ENCODE assay signal across 1 cellular context in genomic region chr1:116508984-116509980, GRCh38.
TF ChIP-seq lines count a peak whose summit lies in the region.

No MANE protein-coding gene starts in this region.

TF ChIP-seq in HepG2, 621 proteins besides CTCF, POLR2A, EP300 and RAD21 (continued from another document and continues in another):
- 0 out of 2 replicates have a peak, but pooled peaks have one; percentile 25 for TF ChIP-seq THAP11 (CRISPR knock-in tag; IDR thresholded peaks at IDR 0.05)
- no peak for TF ChIP-seq ZNF563 (CRISPR knock-in tag; IDR thresholded peaks at IDR 0.05)
- TF ChIP-seq SPEN (CRISPR knock-in tag; IDR thresholded peaks at IDR 0.05; ENCODE audit: low read depth) = no peak
- TF ChIP-seq PHF8 (CRISPR knock-in tag; IDR thresholded peaks at IDR 0.05) = no peak
- TF ChIP-seq SUZ12 (IDR thresholded peaks at IDR 0.05; ENCODE audit: low read depth, low read length) = no peak
- TF ChIP-seq ZNF782 (CRISPR knock-in tag; IDR thresholded peaks at IDR 0.05; ENCODE audit: borderline replicate concordance) = no peak
- no peak for TF ChIP-seq SNAI1 (CRISPR knock-in tag; IDR thresholded peaks at IDR 0.05; ENCODE audit: borderline replicate concordance)
- no peak for TF ChIP-seq SAFB2 (CRISPR knock-in tag; IDR thresholded peaks at IDR 0.05; ENCODE audit: borderline replicate concordance, low read depth)
- no peak for TF ChIP-seq ZBTB49 (CRISPR knock-in tag; IDR thresholded peaks at IDR 0.05; ENCODE audit: borderline replicate concordance)
- TF ChIP-seq UBTF (CRISPR knock-in tag; IDR thresholded peaks at IDR 0.05) = no peak
- no peak for TF ChIP-seq SIN3B (IDR thresholded peaks at IDR 0.05; ENCODE audit: low read length)
- TF ChIP-seq ZNF280D (CRISPR knock-in tag; IDR thresholded peaks at IDR 0.05) = no peak
- TF ChIP-seq PATZ1 (CRISPR knock-in tag; IDR thresholded peaks at IDR 0.05) = no peak
- peak; percentile 58 for TF ChIP-seq RARA (CRISPR knock-in tag; IDR thresholded peaks at IDR 0.05)
- no peak for TF ChIP-seq HMGA1 (CRISPR knock-in tag; conservative IDR thresholded peaks at IDR 0.05)
- TF ChIP-seq EZH2 (conservative IDR thresholded peaks at IDR 0.05; ENCODE audit: low read depth, low read length) = no peak
- TF ChIP-seq ZNF414 (CRISPR knock-in tag; IDR thresholded peaks at IDR 0.05) = no peak
- TF ChIP-seq TAF15 (IDR thresholded peaks at IDR 0.05; ENCODE audit: low read depth, low read length, poor library complexity, severe bottlenecking) = no peak
- TF ChIP-seq ZNF703 (CRISPR knock-in tag; IDR thresholded peaks at IDR 0.05; ENCODE audit: borderline replicate concordance) = 0 out of 2 replicates have a peak, but pooled peaks have one; percentile 39
- no peak for TF ChIP-seq MLX (CRISPR knock-in tag; IDR thresholded peaks at IDR 0.05)
- no peak for TF ChIP-seq ZNF564 (CRISPR knock-in tag; IDR thresholded peaks at IDR 0.05)
- TF ChIP-seq ARID5B (CRISPR knock-in tag; IDR thresholded peaks at IDR 0.05) = peak; percentile 86
- no peak; a peak in 1 of 4 replicates for TF ChIP-seq NR2F1 (CRISPR knock-in tag; IDR thresholded peaks at IDR 0.05)
- TF ChIP-seq ATF6 (CRISPR knock-in tag; conservative IDR thresholded peaks at IDR 0.05) = no peak
- TF ChIP-seq HES4 (CRISPR knock-in tag; IDR thresholded peaks at IDR 0.05; ENCODE audit: borderline replicate concordance) = no peak
- no peak for TF ChIP-seq ZFP41 (CRISPR knock-in tag; IDR thresholded peaks at IDR 0.05; ENCODE audit: borderline replicate concordance)
- TF ChIP-seq ZNF891 (CRISPR knock-in tag; IDR thresholded peaks at IDR 0.05) = no peak
- TF ChIP-seq FOXP4 (CRISPR knock-in tag; IDR thresholded peaks at IDR 0.05) = 0 out of 2 replicates have a peak, but pooled peaks have one; percentile 40
- TF ChIP-seq ERF (CRISPR knock-in tag; IDR thresholded peaks at IDR 0.05) = 0 out of 2 replicates have a peak, but pooled peaks have one; percentile 66
- TF ChIP-seq TBP (CRISPR knock-in tag; IDR thresholded peaks at IDR 0.05) = no peak
- no peak for TF ChIP-seq CBX1 (IDR thresholded peaks at IDR 0.05; ENCODE audit: low read depth)
- no peak for TF ChIP-seq ZKSCAN5 (CRISPR knock-in tag; IDR thresholded peaks at IDR 0.05)
- TF ChIP-seq MAFG (CRISPR knock-in tag; IDR thresholded peaks at IDR 0.05) = no peak
- no peak for TF ChIP-seq ZNF574 (CRISPR knock-in tag; IDR thresholded peaks at IDR 0.05)
- 0 out of 2 replicates have a peak, but pooled peaks have one; percentile 38 for TF ChIP-seq JUND (CRISPR knock-in tag; IDR thresholded peaks at IDR 0.05)
- 0 out of 2 replicates have a peak, but pooled peaks have one; percentile 7 for TF ChIP-seq CEBPG (CRISPR knock-in tag; IDR thresholded peaks at IDR 0.05)
- no peak for TF ChIP-seq ARNT (IDR thresholded peaks at IDR 0.05)
